In the genomic region with DNA sequence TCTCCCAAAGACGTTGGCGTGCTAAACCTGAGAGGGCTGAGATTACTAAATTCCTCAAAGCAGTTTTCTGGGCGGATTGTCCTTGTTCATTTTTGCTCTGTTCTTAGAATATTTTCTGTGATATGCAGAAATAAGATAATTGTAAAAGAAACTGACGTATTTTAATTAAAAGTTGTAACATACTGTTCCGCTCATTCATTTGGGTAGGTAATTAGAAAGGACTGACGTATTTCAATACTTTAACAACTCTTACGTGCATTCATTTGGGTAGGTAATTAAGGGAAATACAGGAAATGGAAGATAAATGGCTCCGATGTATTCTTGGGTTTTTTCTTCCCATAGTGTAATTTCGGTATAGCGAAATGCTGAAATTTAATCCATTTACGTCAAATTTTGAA, we compare ENCODE assay signal across 8 cellular contexts. TPM values are rescaled to one million over a fixed set of nuclear protein-coding genes. Genes with fewer than 3 reads are reported as not detected.
DNase-seq lines count a peak whose midpoint lies in the region; ATAC-seq, FAIRE-seq and TF ChIP-seq lines count a peak whose summit lies in the region.

No MANE protein-coding gene starts in this region.

- peak overlapping the region; percentile 72 for H3K9ac ChIP-seq in PC-3 (ENCODE audit: low read length)
- H3K9ac ChIP-seq in endothelial cell of umbilical vein (replicated peaks; ENCODE audit: extremely low read depth, insufficient read depth, low read length), result peak overlapping the region; percentile 86

- no peaks in the 10 kb centered on the region for H3F3A ChIP-seq in PC-3 (ENCODE audit: low read length, unreplicated experiment)

- H3K36me3 ChIP-seq in CD4-positive, alpha-beta memory T cell (ENCODE audit: insufficient read depth, low read length), result no peaks in the 10 kb centered on the region
- H3K36me3 ChIP-seq in PC-3 (ENCODE audit: low read depth, low read length), result no peaks in the 10 kb centered on the region
- H3K36me3 ChIP-seq in endothelial cell of umbilical vein (ENCODE audit: control insufficient read depth in 2 of 2, extremely low read depth in 1 of 2, insufficient read depth in 2 of 2, low read length in 2 of 2), result no peaks in the 10 kb centered on the region
- no peaks in the 10 kb centered on the region for H3K36me3 ChIP-seq in osteoblast (ENCODE audit: insufficient read depth, low read length)

- no peaks in the 10 kb centered on the region for H3K9me3 ChIP-seq in CD4-positive, alpha-beta memory T cell (ENCODE audit: control insufficient read depth in 1 of 2, low read length in 2 of 2)
- no peaks in the 10 kb centered on the region for H3K9me3 ChIP-seq in PC-3 (ENCODE audit: low read length)
- no peaks in the 10 kb centered on the region for H3K9me3 ChIP-seq in endothelial cell of umbilical vein (replicated peaks; ENCODE audit: control insufficient read depth, insufficient read depth, low read length)
- H3K9me3 ChIP-seq in osteoblast (ENCODE audit: low read depth, low read length), result no peaks in the 10 kb centered on the region

- no peak for TF ChIP-seq CTCF in PC-3 (conservative IDR thresholded peaks at IDR 0.05; ENCODE audit: low read depth, low read length)
- TF ChIP-seq CTCF in endothelial cell of umbilical vein (IDR thresholded peaks at IDR 0.05; ENCODE audit: extremely low read depth in 1 of 2, insufficient read depth in 1 of 2, low read depth in 1 of 2, low read length in 2 of 2), result no peak
- no peak for TF ChIP-seq CTCF in osteoblast (IDR thresholded peaks at IDR 0.05; ENCODE audit: extremely low read depth, low read depth, low read length)

- H3K27ac Mint-ChIP-seq in CD4-positive, alpha-beta memory T cell, result peak overlapping the region; percentile 90 to 98 (median 96)

- no peak for FAIRE-seq in endothelial cell of umbilical vein (lab: Jason Lieb, UNC)

- H2AFZ ChIP-seq in PC-3 (ENCODE audit: low read length) (peak overlapping the region; percentile 92), endothelial cell of umbilical vein (ENCODE audit: low read depth, low read length) (no peak overlapping the region), osteoblast (ENCODE audit: low read length) (peak overlapping the region; percentile 97)

- H3K9me1 ChIP-seq in endothelial cell of umbilical vein (replicated peaks; ENCODE audit: control insufficient read depth, extremely low read depth, insufficient read depth, low read length), result no peaks in the 10 kb centered on the region

- H3K27ac ChIP-seq in CD4-positive, alpha-beta memory T cell (ENCODE audit: low read depth, low read length), result peak overlapping the region; percentile 92
- H3K27ac ChIP-seq in PC-3 (ENCODE audit: low read length), result no peak overlapping the region
- peak overlapping the region; percentile 73 for H3K27ac ChIP-seq in endothelial cell of umbilical vein (ENCODE audit: insufficient read depth, low read depth, low read length)
- H3K27ac ChIP-seq in osteoblast (ENCODE audit: low read depth, low read length), result peak overlapping the region; percentile 81

- BruUV-seq in PC-3 (replicated peaks; lab: Mats Ljungman, UMichigan) (TSS peak; percentile 39), endothelial cell of umbilical vein (replicated peaks; lab: Mats Ljungman, UMichigan) (no TSS peak)

- H3K4me1 Mint-ChIP-seq in CD4-positive, alpha-beta memory T cell, result peaks cover 56 to 89% (median 66%) of the 10 kb centered on the region in 4 donors

- H4K20me1 ChIP-seq in PC-3 (ENCODE audit: low read length), result no peaks in the 10 kb centered on the region
- H4K20me1 ChIP-seq in endothelial cell of umbilical vein (replicated peaks; ENCODE audit: control insufficient read depth, extremely low read depth, insufficient read depth, low read length), result peaks cover 2% of the 10 kb centered on the region
- peaks cover 17% of the 10 kb centered on the region for H4K20me1 ChIP-seq in osteoblast (ENCODE audit: insufficient read depth, low read length)

- H3K4me3 ChIP-seq in CD4-positive, alpha-beta memory T cell (ENCODE audit: low read length in 2 of 2), result peak overlapping the region; percentile 89 to 96
- H3K4me3 ChIP-seq in PC-3 (ENCODE audit: low read length) (peak overlapping the region; percentile 91), endothelial cell of umbilical vein (replicated peaks in 1 of 3; ENCODE audit: insufficient read depth in 1 of 3, low read depth in 1 of 3, low read length in 3 of 3) (peak overlapping the region; percentile 75 to 90 (median 79)), osteoblast (ENCODE audit: insufficient read depth, low read length) (peak overlapping the region; percentile 95)

- CTCF ChIA-PET in CD4-positive, alpha-beta memory T cell (lab: Charles Lee; ENCODE audit: partially characterized antibody), result interaction anchor here (0.7 to 5.7 kb wide), 8 partner anchors 11 to 96 kb away, joined by 3 to 21 read pairs (median 5); no protein-coding TSS in a partner anchor
- CTCF ChIA-PET in PC-3 (lab: Charles Lee), result no interaction called here
- CTCF ChIA-PET in endothelial cell of umbilical vein (lab: Charles Lee), result interaction anchor here (0.7 to 4.2 kb wide), 7 partner anchors 8 to 315 kb away, joined by 3 to 24 read pairs (median 4); no protein-coding TSS in a partner anchor

- DNase-seq in CD4-positive, alpha-beta memory T cell, result peak in 1 of 5 donors; percentile 18
- DNase-seq in PC-3 (no peak), endothelial cell of umbilical vein (ENCODE audit: low read depth, low spot score) (no peak), osteoblast (ENCODE audit: insufficient read length, low spot score, missing footprints) (no peak), hypothalamus (lab: John Stamatoyannopoulos, UW) (no peak)
- DNase-seq in central memory CD4-positive, alpha-beta T cell, result no peak

- ATAC-seq in PC-3 (no peak), HG02970 (IDR thresholded peaks at IDR 0.05; ENCODE audit: low FRiP score, unreplicated experiment) (no peak), GM21390 (IDR thresholded peaks at IDR 0.05; ENCODE audit: unreplicated experiment) (no peak)

- H3K4me2 ChIP-seq in PC-3 (ENCODE audit: low read length) (peak overlapping the region; percentile 95), endothelial cell of umbilical vein (ENCODE audit: insufficient read depth, low read length) (peak overlapping the region; percentile 89), osteoblast (ENCODE audit: insufficient read depth, low read length) (peak overlapping the region; percentile 94)

- no peaks in the 10 kb centered on the region for H3K27me3 ChIP-seq in CD4-positive, alpha-beta memory T cell (ENCODE audit: insufficient read depth, low read length)
- H3K27me3 ChIP-seq in PC-3 (ENCODE audit: low read length) (no peaks in the 10 kb centered on the region), endothelial cell of umbilical vein (ENCODE audit: control insufficient read depth in 2 of 2, insufficient read depth in 2 of 2, low read length in 2 of 2) (no peaks in the 10 kb centered on the region), osteoblast (ENCODE audit: insufficient read depth, low read length) (no peaks in the 10 kb centered on the region)

- peaks cover 73% of the 10 kb centered on the region for H3K4me1 ChIP-seq in CD4-positive, alpha-beta memory T cell (ENCODE audit: insufficient read depth, low read length)
- 0 out of 2 replicates have a peak, but pooled peaks cover 5% of the 10 kb centered on the region for H3K4me1 ChIP-seq in PC-3 (ENCODE audit: insufficient read depth, low read length)
- H3K4me1 ChIP-seq in endothelial cell of umbilical vein (ENCODE audit: control insufficient read depth, extremely low read depth, insufficient read depth, low read length), result peaks cover 23% of the 10 kb centered on the region
- H3K4me1 ChIP-seq in osteoblast (ENCODE audit: insufficient read depth, low read length), result peaks cover 18% of the 10 kb centered on the region

- dilution Hi-C loops in endothelial cell of umbilical vein (cut with MboI; ENCODE audit: extremely low pct_ligation_motif_present, low sequenced_read_pairs), result no loop called here

- POLR2A ChIA-PET in CD4-positive, alpha-beta memory T cell (lab: Charles Lee; ENCODE audit: partially characterized antibody), result interaction anchor here (1.0 to 10.7 kb wide), 8 partner anchors 10 to 137 kb away, joined by 3 to 251 read pairs (median 25); partner anchors contain the start of genes C9orf40 and CARNMT1
- POLR2A ChIA-PET in PC-3 (lab: Charles Lee; ENCODE audit: unreplicated experiment) (no interaction called here), endothelial cell of umbilical vein (lab: Charles Lee) (interaction anchor here (0.7 to 2.0 kb wide), 2 partner anchors 81 to 82 kb away, joined by 3 to 11 read pairs; no protein-coding TSS in a partner anchor)

- peaks cover 0 to 31% of the 10 kb centered on the region in 2 donors for H3K36me3 Mint-ChIP-seq in CD4-positive, alpha-beta memory T cell

- H3K9me3 Mint-ChIP-seq in CD4-positive, alpha-beta memory T cell, result no peaks in the 10 kb centered on the region

- H3K79me2 ChIP-seq in PC-3 (ENCODE audit: low read length) (peaks cover 53% of the 10 kb centered on the region), endothelial cell of umbilical vein (ENCODE audit: control insufficient read depth, insufficient read depth, low read length) (peaks cover 55% of the 10 kb centered on the region), osteoblast (ENCODE audit: insufficient read depth, low read length) (peaks cover 71% of the 10 kb centered on the region)

- peak overlapping the region; percentile 99 to 100 (median 100) for H3K4me3 Mint-ChIP-seq in CD4-positive, alpha-beta memory T cell

- no peaks in the 10 kb centered on the region for H3K27me3 Mint-ChIP-seq in CD4-positive, alpha-beta memory T cell

- no peak for TF ChIP-seq POLR2A in endothelial cell of umbilical vein (IDR thresholded peaks at IDR 0.05; ENCODE audit: low read depth, low read length)

- no peaks in the 10 kb centered on the region for H3K9me2 ChIP-seq in PC-3 (replicated peaks; ENCODE audit: low read length)

- intact Hi-C loops in CD4-positive, alpha-beta memory T cell (cut with micrococcal nuclease), result loop anchor here (2.0 to 5.0 kb wide), 4 partner anchors 15 to 1932 kb away; no protein-coding TSS in a partner anchor
- intact Hi-C loops in PC-3 (cut with micrococcal nuclease) (loop anchor here (2.0 to 5.0 kb wide), 2 partner anchors 97 to 137 kb away; partner anchors contain the start of gene C9orf40), endothelial cell of umbilical vein (cut with micrococcal nuclease) (loop anchor here (5.0 kb wide), 1 partner anchor 148 kb away; no protein-coding TSS in a partner anchor)

RNA-seq across cellular contexts. Expression of gene OSTF1, which starts 1.1 kb away (rescaled TPM):
- 10 to 100 TPM; 59.8 to 60.8 TPM for total RNA-seq in CD4-positive, alpha-beta memory T cell
- 100 to 1,000 TPM; 178 to 188 TPM for polyA plus RNA-seq in CD4-positive, alpha-beta memory T cell
- 25.8 and 26.5 TPM in 2 replicates for total RNA-seq in PC-3 (2014; rRNA removed)
- 70.9 and 73.6 TPM in 2 replicates for total RNA-seq in endothelial cell of umbilical vein
- 20.8 and 23.5 TPM in 2 replicates for polyA plus RNA-seq in endothelial cell of umbilical vein
- 34.0 and 35.4 TPM in 2 replicates for polyA plus RNA-seq in endothelial cell of umbilical vein (2011; cell fraction: cytosol; rRNA removed)
- polyA plus RNA-seq in endothelial cell of umbilical vein (2011; cell fraction: nucleus; rRNA removed), result 21.6 and 22.7 TPM in 2 replicates
- polyA plus RNA-seq in endothelial cell of umbilical vein (2012), result 83.2 and 84.4 TPM in 2 replicates
- 39.7 and 46.3 TPM in 2 replicates for polyA minus RNA-seq in endothelial cell of umbilical vein
- polyA minus RNA-seq in endothelial cell of umbilical vein (2011; cell fraction: cytosol; rRNA and poly(A)+ RNA removed), result 22.7 TPM
- 15.8 and 20.4 TPM in 2 replicates for polyA minus RNA-seq in endothelial cell of umbilical vein (2011; cell fraction: nucleus; rRNA and poly(A)+ RNA removed)
- 30.0 and 35.1 TPM in 2 replicates for total RNA-seq in osteoblast

RNA-seq across cellular contexts. Expression of gene NMRK1, which starts 1.4 kb away (rescaled TPM):
- total RNA-seq in CD4-positive, alpha-beta memory T cell, result 100 to 1,000 TPM; 111 to 113 TPM
- polyA plus RNA-seq in CD4-positive, alpha-beta memory T cell, result 100 to 1,000 TPM in 1 of 2 donors, 10 to 100 TPM in 1; 81.3 to 131 TPM
- total RNA-seq in PC-3 (2014; rRNA removed) (7.0 and 9.7 TPM in 2 replicates), endothelial cell of umbilical vein (32.6 and 36.5 TPM in 2 replicates), osteoblast (21.4 and 29.2 TPM in 2 replicates)
- 17.4 and 24.3 TPM in 2 replicates for polyA plus RNA-seq in endothelial cell of umbilical vein
- polyA plus RNA-seq in endothelial cell of umbilical vein (2011; cell fraction: cytosol; rRNA removed), result 22.9 and 29.4 TPM in 2 replicates
- 66.4 and 72.0 TPM in 2 replicates for polyA plus RNA-seq in endothelial cell of umbilical vein (2011; cell fraction: nucleus; rRNA removed)
- 12.1 and 17.9 TPM in 2 replicates for polyA plus RNA-seq in endothelial cell of umbilical vein (2012)
- polyA minus RNA-seq in endothelial cell of umbilical vein, result 8.5 and 11.4 TPM in 2 replicates
- polyA minus RNA-seq in endothelial cell of umbilical vein (2011; cell fraction: cytosol; rRNA and poly(A)+ RNA removed), result 3.9 TPM
- polyA minus RNA-seq in endothelial cell of umbilical vein (2011; cell fraction: nucleus; rRNA and poly(A)+ RNA removed), result 16.8 and 22.8 TPM in 2 replicates
